19 cellular contexts compared by ENCODE assay signal in the genomic region with DNA sequence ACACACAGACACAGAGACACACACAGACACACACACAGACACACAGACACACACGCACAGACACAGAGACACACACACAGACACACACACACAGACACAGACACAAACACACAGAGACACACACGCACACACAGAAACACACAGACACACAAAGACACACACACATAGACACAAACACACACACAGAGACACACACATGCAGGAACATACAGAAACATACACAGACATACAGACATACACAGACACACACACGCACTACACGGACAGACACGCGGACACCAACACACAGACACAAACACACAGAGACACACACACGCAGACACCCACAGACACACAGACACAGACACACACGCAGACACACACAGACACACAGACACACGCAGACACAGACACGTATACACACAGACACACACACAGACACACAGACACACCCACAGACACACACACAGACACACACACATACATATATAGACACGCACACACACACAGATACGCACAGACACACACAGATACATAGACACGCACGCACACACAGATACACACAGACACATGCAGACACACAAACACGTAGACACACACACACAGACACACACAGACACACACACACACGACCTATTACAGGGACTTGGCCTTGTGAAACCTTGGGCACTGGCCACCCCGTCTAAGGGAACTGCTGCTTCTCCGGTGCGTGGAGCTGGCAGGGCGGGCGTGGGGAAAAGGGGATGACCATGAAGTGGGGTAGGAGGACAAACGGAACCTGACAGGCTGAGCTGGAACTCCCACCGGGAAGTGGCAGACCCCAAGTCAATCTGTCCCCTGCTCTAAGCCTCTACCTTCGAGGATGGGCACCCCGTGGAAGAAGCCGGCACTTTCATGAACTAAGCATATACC.
"Had no signal": no experiment of that assay in that cellular context is flagged by ENCODE, and none has a peak within 500 bp of the region (broad histone marks: within the 10 kb centered on the region; RNA-seq: fewer than 3 reads in every experiment).

No MANE protein-coding gene starts in this region.

- DNase-seq: cortex of kidney; dorsolateral prefrontal cortex; effector CD8-positive, alpha-beta T cell; heart right ventricle; hypothalamus; mammary epithelial cell; mucosa of descending colon; naive thymus-derived CD8-positive, alpha-beta T cell; occipital lobe; pancreas; right cardiac atrium; stimulated activated CD4-positive, alpha-beta T cell treated with anti-CD3 and anti-CD28 coated beads, Interleukin-2, amount 100 ng/mL, for 48 hours; stimulated activated naive CD4-positive, alpha-beta T cell treated with Interleukin-2 at 50 U/mL for 16 hours had no signal

- ATAC-seq: esophagus mucosa; heart right ventricle; left lobe of liver; mucosa of descending colon; naive thymus-derived CD8-positive, alpha-beta T cell; pancreas; right cardiac atrium had no signal

- H3K27ac ChIP-seq: heart right ventricle, pancreas, vagina had no signal

- H3K4me3 ChIP-seq: dorsolateral prefrontal cortex, heart right ventricle, mucosa of descending colon, pancreas, smooth muscle cell, vagina had no signal

- H3K9me3 ChIP-seq: heart right ventricle, mucosa of descending colon, pancreas, vagina had no signal

- H3K4me1 ChIP-seq: pancreas had no signal

- H3K27me3 ChIP-seq: pancreas had no signal

- H3K36me3 ChIP-seq: heart right ventricle, pancreas, vagina had no signal

- FAIRE-seq: frontal cortex, islet of Langerhans, pancreas had no signal
